Comparison of ENCODE assay signal across 1 cellular context in the genomic region with DNA sequence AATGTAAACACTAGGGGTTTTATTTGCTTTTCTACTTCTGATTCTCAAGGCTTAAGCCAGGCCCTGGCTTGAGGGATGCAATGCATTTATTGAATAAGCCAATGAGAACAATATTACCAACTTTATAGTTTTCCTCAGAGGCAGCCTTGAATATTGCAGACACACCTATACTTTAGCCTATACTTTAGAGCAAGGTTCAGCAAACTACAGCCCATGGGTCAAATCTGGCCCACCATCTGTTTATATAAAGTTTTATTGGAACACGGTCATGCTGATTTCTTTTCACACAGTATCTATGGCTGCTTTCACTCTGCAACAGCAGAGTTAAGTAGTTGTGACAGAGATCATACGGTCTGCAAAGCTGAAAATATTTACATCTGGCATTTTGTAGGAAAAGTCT.
TF ChIP-seq lines count a peak whose summit lies in the region.

No MANE protein-coding gene starts in this region.

TF ChIP-seq in K562, 482 proteins besides CTCF, POLR2A, EP300 and RAD21:
- TF ChIP-seq, protein P1, sequence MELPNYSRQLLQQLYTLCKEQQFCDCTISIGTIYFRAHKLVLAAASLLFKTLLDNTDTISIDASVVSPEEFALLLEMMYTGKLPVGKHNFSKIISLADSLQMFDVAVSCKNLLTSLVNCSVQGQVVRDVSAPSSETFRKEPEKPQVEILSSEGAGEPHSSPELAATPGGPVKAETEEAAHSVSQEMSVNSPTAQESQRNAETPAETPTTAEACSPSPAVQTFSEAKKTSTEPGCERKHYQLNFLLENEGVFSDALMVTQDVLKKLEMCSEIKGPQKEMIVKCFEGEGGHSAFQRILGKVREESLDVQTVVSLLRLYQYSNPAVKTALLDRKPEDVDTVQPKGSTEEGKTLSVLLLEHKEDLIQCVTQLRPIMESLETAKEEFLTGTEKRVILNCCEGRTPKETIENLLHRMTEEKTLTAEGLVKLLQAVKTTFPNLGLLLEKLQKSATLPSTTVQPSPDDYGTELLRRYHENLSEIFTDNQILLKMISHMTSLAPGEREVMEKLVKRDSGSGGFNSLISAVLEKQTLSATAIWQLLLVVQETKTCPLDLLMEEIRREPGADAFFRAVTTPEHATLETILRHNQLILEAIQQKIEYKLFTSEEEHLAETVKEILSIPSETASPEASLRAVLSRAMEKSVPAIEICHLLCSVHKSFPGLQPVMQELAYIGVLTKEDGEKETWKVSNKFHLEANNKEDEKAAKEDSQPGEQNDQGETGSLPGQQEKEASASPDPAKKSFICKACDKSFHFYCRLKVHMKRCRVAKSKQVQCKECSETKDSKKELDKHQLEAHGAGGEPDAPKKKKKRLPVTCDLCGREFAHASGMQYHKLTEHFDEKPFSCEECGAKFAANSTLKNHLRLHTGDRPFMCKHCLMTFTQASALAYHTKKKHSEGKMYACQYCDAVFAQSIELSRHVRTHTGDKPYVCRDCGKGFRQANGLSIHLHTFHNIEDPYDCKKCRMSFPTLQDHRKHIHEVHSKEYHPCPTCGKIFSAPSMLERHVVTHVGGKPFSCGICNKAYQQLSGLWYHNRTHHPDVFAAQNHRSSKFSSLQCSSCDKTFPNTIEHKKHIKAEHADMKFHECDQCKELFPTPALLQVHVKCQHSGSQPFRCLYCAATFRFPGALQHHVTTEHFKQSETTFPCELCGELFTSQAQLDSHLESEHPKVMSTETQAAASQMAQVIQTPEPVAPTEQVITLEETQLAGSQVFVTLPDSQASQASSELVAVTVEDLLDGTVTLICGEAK (IDR thresholded peaks at IDR 0.05), result peak; percentile 66
- TF ChIP-seq, protein P1 (CRISPR knock-in tag; IDR thresholded peaks at IDR 0.05), result no peak
- TF ChIP-seq E2F1 (CRISPR knock-in tag; IDR thresholded peaks at IDR 0.05), result no peak
- no peak for TF ChIP-seq SAFB2 (IDR thresholded peaks at IDR 0.05; ENCODE audit: borderline replicate concordance, low read depth, low read length, severe bottlenecking)
- TF ChIP-seq NR0B1 (IDR thresholded peaks at IDR 0.05; ENCODE audit: partially characterized antibody), result no peak
- TF ChIP-seq PHB (CRISPR knock-in tag; IDR thresholded peaks at IDR 0.05), result no peak
- TF ChIP-seq TARDBP (IDR thresholded peaks at IDR 0.05), result no peak
- no peak for TF ChIP-seq ZFP30 (CRISPR knock-in tag; IDR thresholded peaks at IDR 0.05; ENCODE audit: borderline replicate concordance)
